ENCODE assay signal across 8 cellular contexts in the genomic region with DNA sequence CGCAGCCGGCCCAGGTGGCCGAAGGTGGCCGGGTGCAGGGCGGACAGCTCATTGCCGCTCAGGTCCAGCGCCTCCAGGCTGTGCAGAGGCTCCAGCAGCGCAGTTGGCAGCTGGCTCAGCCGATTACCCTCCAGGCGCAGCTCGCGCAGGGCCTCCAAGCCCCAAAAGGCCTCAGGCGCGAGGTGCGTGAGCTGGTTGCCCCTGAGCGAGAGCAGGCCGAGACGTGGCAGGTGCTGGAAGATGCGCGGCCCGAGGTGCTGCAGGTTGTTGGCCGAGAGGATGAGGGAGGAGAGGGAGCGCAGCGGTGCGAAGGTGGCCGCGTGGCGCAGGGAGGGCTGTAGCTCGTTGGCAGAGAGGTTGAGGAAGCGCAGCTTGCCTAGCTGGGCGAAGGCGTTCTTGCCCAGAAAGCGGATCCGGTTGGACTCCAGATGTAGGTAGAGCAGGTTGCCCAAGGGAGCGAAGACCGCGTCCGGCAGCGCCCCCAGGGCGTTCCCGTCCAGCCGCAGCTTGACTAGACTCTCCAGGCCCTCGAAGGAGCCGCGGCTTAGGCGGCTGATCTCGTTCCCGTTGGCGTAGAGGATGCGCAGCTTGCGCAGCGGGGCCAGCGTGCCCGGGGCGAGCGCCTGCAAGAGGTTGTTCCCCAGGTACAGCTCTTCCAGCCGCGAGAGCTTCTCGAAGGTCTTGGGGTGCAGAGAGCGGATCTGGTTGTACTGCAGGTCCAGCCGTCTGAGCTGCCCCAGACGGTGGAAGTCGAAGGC. TPM values are rescaled to one million over a fixed set of nuclear protein-coding genes. Genes with fewer than 3 reads are reported as not detected.
DNase-seq lines count a peak whose midpoint lies in the region; ATAC-seq and TF ChIP-seq lines count a peak whose summit lies in the region.

No MANE protein-coding gene starts in this region.

- peak overlapping the region in 37 of 59 donors; percentile 1 to 85 (median 58) for H3K27ac ChIP-seq in dorsolateral prefrontal cortex
- peak overlapping the region; percentile 49 for H3K27ac ChIP-seq in upper lobe of right lung
- H3K27ac ChIP-seq in RWPE1: no peak overlapping the region

- CTCF ChIA-PET in RWPE1 (lab: Yijun Ruan, JAX): interaction anchor here (0.6 to 4.6 kb wide), 23 partner anchors 19 to 431 kb away, joined by 3 to 37 read pairs (median 4); a partner anchor contains a TSS

- H3K4me1 ChIP-seq in upper lobe of right lung: peaks cover 46% of the 10 kb centered on the region

- POLR2A ChIA-PET in RWPE1 (lab: Yijun Ruan, JAX; ENCODE audit: low non-redundant PET): no interaction called here

- intact Hi-C loops in dorsolateral prefrontal cortex (cut with DNase I): loop anchor here in 1 of 2 donors (10.0 kb wide), 1 partner anchor 148 kb away; no protein-coding TSS in a partner anchor
- intact Hi-C loops in upper lobe of right lung (cut with DNase I): loop anchor here (10.0 kb wide), 1 partner anchor 148 kb away; no protein-coding TSS in a partner anchor

- peak overlapping the region; percentile 33 to 74 (median 61) for H3K4me3 ChIP-seq in dorsolateral prefrontal cortex
- peak overlapping the region; percentile 54 for H3K4me3 ChIP-seq in upper lobe of right lung

- H3K36me3 ChIP-seq in upper lobe of right lung: no peaks in the 10 kb centered on the region

- ATAC-seq in upper lobe of right lung: peak; percentile 17
- no peak for ATAC-seq in GM18907 (IDR thresholded peaks at IDR 0.05; ENCODE audit: unreplicated experiment)

- TF ChIP-seq CTCF in dorsolateral prefrontal cortex (IDR thresholded peaks at IDR 0.05 in 54 of 56, conservative IDR thresholded peaks at IDR 0.05 in 2 of 56; ENCODE audit: low read depth in 1 of 56, partially characterized antibody in 56 of 56) (no peak), upper lobe of right lung (IDR thresholded peaks at IDR 0.05) (no peak), RWPE1 (conservative IDR thresholded peaks at IDR 0.05; ENCODE audit: low read depth) (no peak)

- H3K9me3 ChIP-seq in upper lobe of right lung: no peaks in the 10 kb centered on the region

- H3K27me3 ChIP-seq in dorsolateral prefrontal cortex (peaks cover 0 to 42% (median 18%) of the 10 kb centered on the region in 45 donors), upper lobe of right lung (peaks cover 26% of the 10 kb centered on the region)

- DNase-seq in DMS 273 (lab: John Stamatoyannopoulos, UW; ENCODE audit: unreplicated experiment): peak; percentile 96
- DNase-seq in NCI-H69 (lab: John Stamatoyannopoulos, UW): peak; percentile 90
- peak in 3 of 10 donors; percentile 17 to 56 (median 49) for DNase-seq in dorsolateral prefrontal cortex
- DNase-seq in lung microvascular endothelial cell (ENCODE audit: low read depth in 2 of 2): peak; percentile 8 to 55
- peak; percentile 72 for DNase-seq in upper lobe of right lung
- no peak for DNase-seq in RWPE1 (ENCODE audit: low spot score)
- DNase-seq in medulla oblongata (ENCODE audit: extremely low spot score): no peak

RNA-seq across cellular contexts. Expression of a gene that starts 0.9 kb away (rescaled TPM):
- total RNA-seq in dorsolateral prefrontal cortex: 100 to 1,000 TPM in 1 of 120 experiments, 10 to 100 TPM in 118, 1 to 10 TPM in 1; 9.8 to 122 (median 34.1) TPM
- 15.0 and 83.9 TPM in 2 replicates for total RNA-seq in lung microvascular endothelial cell
- 6.5 TPM for total RNA-seq in upper lobe of right lung

Comparison
In these comparisons a context has a peak if more than half of its experiments do, and no peak if none do; other contexts are left out.
1. DNase-seq: peak in DMS 273 (single experiment), NCI-H69 (single experiment), lung microvascular endothelial cell (2 of 2) and upper lobe of right lung (single experiment); none in RWPE1 (single experiment) and medulla oblongata (single experiment).